ENCODE assay signal across 1 cellular context in genomic region chr7:70355591-70356323, GRCh38.
TF ChIP-seq lines count a peak whose summit lies in the region.

No MANE protein-coding gene starts in this region.

TF ChIP-seq in HEK293T, 16 proteins besides CTCF, POLR2A, EP300 and RAD21 (continued from another document):
- TF ChIP-seq PKNOX1 (IDR thresholded peaks at IDR 0.05) (peak; percentile 84), ARNT (IDR thresholded peaks at IDR 0.05) (no peak), BHLHE40 (IDR thresholded peaks at IDR 0.05; ENCODE audit: borderline replicate concordance) (no peak), SP1 (IDR thresholded peaks at IDR 0.05) (no peak), LEF1 (IDR thresholded peaks at IDR 0.05; ENCODE audit: borderline replicate concordance) (no peak), TARDBP (IDR thresholded peaks at IDR 0.05) (no peak), NFRKB (IDR thresholded peaks at IDR 0.05) (no peak), ZNF384 (IDR thresholded peaks at IDR 0.05) (no peak)
TF ChIP-seq in HEK293T: peak in this region for 2.
